8 cellular contexts compared by ENCODE assay signal in genomic region chr6:30782425-30783014, GRCh38. TPM values are rescaled to one million over a fixed set of nuclear protein-coding genes. Genes with fewer than 3 reads are reported as not detected.
DNase-seq lines count a peak whose midpoint lies in the region; ATAC-seq and TF ChIP-seq lines count a peak whose summit lies in the region.

No MANE protein-coding gene starts in this region.

- peak; percentile 63 for ATAC-seq in RWPE2 (ENCODE audit: low read depth)
- ATAC-seq in gastrocnemius medialis: no peak
- no peak for ATAC-seq in HG03457 (IDR thresholded peaks at IDR 0.05; ENCODE audit: unreplicated experiment)
- no peak for ATAC-seq in HG03469 (IDR thresholded peaks at IDR 0.05; ENCODE audit: unreplicated experiment)

- intact Hi-C loops in esophagus squamous epithelium (cut with DNase I) (no loop called here), gastrocnemius medialis (cut with DNase I; ENCODE audit: low total_unique reads) (loop anchor here (2.0 kb wide), 1 partner anchor 38 kb away; the partner anchor contains the start of gene IER3)

- TF ChIP-seq CTCF in DOHH2 (IDR thresholded peaks at IDR 0.05; ENCODE audit: low read depth, low read length, poor library complexity, severe bottlenecking): no peak
- no peak for TF ChIP-seq CTCF in RWPE2 (IDR thresholded peaks at IDR 0.05; ENCODE audit: poor library complexity, severe bottlenecking)
- TF ChIP-seq CTCF in esophagus squamous epithelium (IDR thresholded peaks at IDR 0.05): no peak
- no peak for TF ChIP-seq CTCF in gastrocnemius medialis (IDR thresholded peaks at IDR 0.05 in 4 of 5, conservative IDR thresholded peaks at IDR 0.05 in 1 of 5)

- H3K27ac ChIP-seq in DOHH2 (ENCODE audit: low read depth, low read length) (no peak overlapping the region), RWPE2 (ENCODE audit: poor library complexity, severe bottlenecking) (peak overlapping the region; percentile 99), esophagus squamous epithelium (peak overlapping the region; percentile 35 to 89 (median 80)), gastrocnemius medialis (peak overlapping the region; percentile 73 to 83 (median 74))

- H4K20me1 ChIP-seq in DOHH2 (ENCODE audit: control insufficient read depth, insufficient read depth, low read depth, low read length): no peaks in the 10 kb centered on the region

- no peaks in the 10 kb centered on the region for H3K36me3 ChIP-seq in DOHH2 (ENCODE audit: control insufficient read depth, low read length)
- no peaks in the 10 kb centered on the region for H3K36me3 ChIP-seq in RWPE2 (ENCODE audit: low read depth)
- H3K36me3 ChIP-seq in esophagus squamous epithelium: no peaks in the 10 kb centered on the region
- H3K36me3 ChIP-seq in gastrocnemius medialis: no peaks in the 10 kb centered on the region

- in situ Hi-C loops in gastrocnemius medialis (cut with MboI; ENCODE audit: low sequenced_read_pairs in 4 of 4): no loop called here

- no peak for TF ChIP-seq POLR2A in esophagus squamous epithelium (IDR thresholded peaks at IDR 0.05)
- no peak for TF ChIP-seq POLR2A in gastrocnemius medialis (IDR thresholded peaks at IDR 0.05)

- H3K9me2 ChIP-seq in DOHH2 (replicated peaks; ENCODE audit: control insufficient read depth, low read length): no peaks in the 10 kb centered on the region

- H3K27me3 ChIP-seq in DOHH2 (ENCODE audit: control insufficient read depth, low read length) (no peaks in the 10 kb centered on the region; the same call in 1 of the 2 replicates), RWPE2 (ENCODE audit: insufficient read depth, poor library complexity, severe bottlenecking) (no peaks in the 10 kb centered on the region), esophagus squamous epithelium (no peaks in the 10 kb centered on the region), gastrocnemius medialis (no peaks in the 10 kb centered on the region)

- H3K4me3 ChIP-seq in DOHH2 (ENCODE audit: low read length) (no peak overlapping the region), RWPE2 (ENCODE audit: severe bottlenecking) (no peak overlapping the region), esophagus squamous epithelium (no peak overlapping the region), gastrocnemius medialis (no peak overlapping the region)

- H3K9me3 ChIP-seq in DOHH2 (ENCODE audit: control insufficient read depth, insufficient read depth, low read length) (no peaks in the 10 kb centered on the region), RWPE2 (ENCODE audit: severe bottlenecking) (no peaks in the 10 kb centered on the region), esophagus squamous epithelium (no peaks in the 10 kb centered on the region), gastrocnemius medialis (no peaks in the 10 kb centered on the region)

- no peaks in the 10 kb centered on the region for H3K79me2 ChIP-seq in DOHH2 (ENCODE audit: control insufficient read depth, low read length)

- H3F3A ChIP-seq in DOHH2 (ENCODE audit: control insufficient read depth, insufficient read depth): no peaks in the 10 kb centered on the region

- peak overlapping the region; percentile 21 for H3K4me2 ChIP-seq in DOHH2 (ENCODE audit: low read length)

- H3K4me1 ChIP-seq in DOHH2 (ENCODE audit: control insufficient read depth, low read length) (peaks cover 13% of the 10 kb centered on the region), RWPE2 (ENCODE audit: insufficient read depth, poor library complexity, severe bottlenecking) (peaks cover 34% of the 10 kb centered on the region), esophagus squamous epithelium (peaks cover 3 to 50% (median 34%) of the 10 kb centered on the region in 3 donors), gastrocnemius medialis (peaks cover 26 to 34% of the 10 kb centered on the region in 2 donors)

- no peak for DNase-seq in RWPE2 (ENCODE audit: low spot score)
- DNase-seq in esophagus squamous epithelium (lab: John Stamatoyannopoulos, UW): no peak
- DNase-seq in gastrocnemius medialis: no peak
- DNase-seq in NCI-H146 (lab: John Stamatoyannopoulos, UW): no peak
- DNase-seq in amniotic stem cell (lab: John Stamatoyannopoulos, UW): no peak

RNA-seq across cellular contexts. Expression of gene IER3, which starts 38.2 kb away (rescaled TPM):
- total RNA-seq in esophagus squamous epithelium (10 to 100 TPM; 41.4 to 87.9 (median 66.0) TPM), gastrocnemius medialis (1 to 10 TPM in 3 of 4 donors, under 1 TPM in 1; 0.24 to 2.0 (median 1.4) TPM)

RNA-seq across cellular contexts. Expression of gene FLOT1, which starts 40.0 kb away (rescaled TPM):
- total RNA-seq in esophagus squamous epithelium (10 to 100 TPM; 46.7 to 88.8 (median 64.4) TPM), gastrocnemius medialis (100 to 1,000 TPM in 3 of 4 donors, 10 to 100 TPM in 1; 96.9 to 127 (median 117) TPM)

Comparison
In these comparisons a context has a peak if more than half of its experiments do, and no peak if none do; other contexts are left out.
1. RNA of gene IER3, which starts 38.2 kb away (total RNA-seq): 41.4 to 87.9 TPM in esophagus squamous epithelium; 0.24 to 2.0 TPM in gastrocnemius medialis; every median in the first group is over 10 times any median in the second.